In genomic region chr13:102846261-102847015, GRCh38 we compare ENCODE assay signal across 1 cellular context.
TF ChIP-seq lines count a peak whose summit lies in the region.

No MANE protein-coding gene starts in this region.

TF ChIP-seq in K562, 482 proteins besides CTCF, POLR2A, EP300 and RAD21 (continued from another document):
- TF ChIP-seq SLC30A9 (CRISPR knock-in tag; IDR thresholded peaks at IDR 0.05): no peak
- TF ChIP-seq OTX1 (CRISPR knock-in tag; IDR thresholded peaks at IDR 0.05): no peak
- no peak for TF ChIP-seq ZNF551 (CRISPR knock-in tag; IDR thresholded peaks at IDR 0.05)
- no peak for TF ChIP-seq TCF7 (IDR thresholded peaks at IDR 0.05; ENCODE audit: borderline replicate concordance)
- no peak for TF ChIP-seq NCOA4 (IDR thresholded peaks at IDR 0.05; ENCODE audit: partially characterized antibody)
- TF ChIP-seq GABPB2 (CRISPR knock-in tag; conservative IDR thresholded peaks at IDR 0.05): no peak
- peak; percentile 52 for TF ChIP-seq CEBPB (tag; IDR thresholded peaks at IDR 0.05)
- no peak for TF ChIP-seq ZBTB49 (CRISPR knock-in tag; IDR thresholded peaks at IDR 0.05; ENCODE audit: borderline replicate concordance)
